Comparison of ENCODE assay signal across 8 cellular contexts in the genomic region with DNA sequence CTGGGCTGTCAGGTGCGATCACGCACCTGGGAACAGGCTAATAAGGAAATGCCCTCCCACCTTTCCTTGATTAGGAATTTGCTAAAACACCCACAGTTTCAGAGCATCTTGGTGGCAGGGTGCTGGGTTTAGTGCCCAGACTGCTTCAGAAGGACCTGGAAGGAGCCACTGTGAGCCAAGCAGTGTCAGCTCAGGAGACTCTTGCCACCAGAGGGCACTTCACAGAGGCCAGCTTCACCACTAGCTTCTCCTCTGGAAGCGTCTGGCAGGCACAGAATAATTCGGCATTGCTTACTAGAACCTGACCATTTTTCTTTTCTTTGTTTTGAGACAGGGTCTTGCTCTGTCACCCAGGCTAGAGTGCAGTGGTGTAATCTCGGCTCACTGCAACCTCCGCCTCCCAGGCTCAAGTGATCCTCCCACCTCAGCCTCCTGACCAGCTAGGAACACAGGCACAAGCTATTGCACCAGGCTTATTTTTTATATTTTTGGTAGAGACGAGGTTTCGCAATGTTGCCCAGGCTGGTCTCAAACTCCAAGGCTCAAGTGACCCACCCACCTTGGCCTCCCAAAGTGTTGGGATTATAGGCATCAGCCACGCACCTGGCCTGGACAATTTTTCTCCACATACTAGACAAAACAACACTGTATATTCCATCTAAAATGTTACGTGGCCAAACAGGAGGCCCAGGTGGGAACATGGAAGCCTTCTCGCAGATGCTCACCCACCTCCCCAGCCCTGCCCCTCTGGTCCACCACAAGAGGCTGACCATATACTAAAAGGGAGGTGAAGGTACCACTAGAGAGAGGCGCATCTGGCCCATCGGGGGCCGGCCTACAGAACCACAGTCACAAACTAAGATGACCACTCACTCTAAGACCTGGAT. TPM values are rescaled to one million over a fixed set of nuclear protein-coding genes. Genes with fewer than 3 reads are reported as not detected.
DNase-seq lines count a peak whose midpoint lies in the region; ATAC-seq and TF ChIP-seq lines count a peak whose summit lies in the region.

No MANE protein-coding gene starts in this region.

- intact Hi-C loops in activated CD4-positive, alpha-beta T cell treated with anti-CD3 and anti-CD28 coated beads for 36 hours (cut with DNase I, micrococcal nuclease): no loop called here

- DNase-seq in activated CD4-positive, alpha-beta T cell treated with anti-CD3 and anti-CD28 coated beads for 36 hours: peak; percentile 54
- no peak for DNase-seq in activated CD4-positive, alpha-beta T cell treated with anti-CD3 and anti-CD28 coated beads for 1 hour
- DNase-seq in T-cell (no peak), fibroblast of pulmonary artery (ENCODE audit: low read depth) (peak; percentile 41), NCI-H1417 treated with DMSO at 0.1 percent for 48 hours (lab: John Stamatoyannopoulos, UW) (no peak)

- peaks cover 20% of the 10 kb centered on the region for H3K4me1 Mint-ChIP-seq in activated CD4-positive, alpha-beta T cell treated with anti-CD3 and anti-CD28 coated beads for 36 hours
- peaks cover under 1 to 8% (median 5%) of the 10 kb centered on the region in 3 donors for H3K4me1 Mint-ChIP-seq in T-cell
- H3K4me1 Mint-ChIP-seq in stimulated activated memory B cell treated with anti-CD40 and anti-IgM and Interleukin-4, amounts not matched to agents 10 μg/mL and 1 μg/mL and 100 μg/mL, for 72 hours: peaks cover 30% of the 10 kb centered on the region

- no peak overlapping the region for H3K27ac Mint-ChIP-seq in activated CD4-positive, alpha-beta T cell treated with anti-CD3 and anti-CD28 coated beads for 36 hours
- no peak overlapping the region for H3K27ac Mint-ChIP-seq in T-cell
- peak overlapping the region; percentile 0 for H3K27ac Mint-ChIP-seq in stimulated activated memory B cell treated with anti-CD40 and anti-IgM and Interleukin-4, amounts not matched to agents 10 μg/mL and 1 μg/mL and 100 μg/mL, for 72 hours

- CTCF ChIA-PET in activated CD4-positive, alpha-beta T cell treated with anti-CD3 and anti-CD28 coated beads for 36 hours (lab: Charles Lee): interaction anchor here (1.5 to 1.7 kb wide), 3 partner anchors 8 to 185 kb away, joined by 3 to 4 read pairs (median 4); no protein-coding TSS in a partner anchor
- CTCF ChIA-PET in T-cell (lab: Charles Lee): no interaction called here

- ATAC-seq in activated CD4-positive, alpha-beta T cell treated with anti-CD3 and anti-CD28 coated beads for 36 hours: peak; percentile 76
- ATAC-seq in T-cell (replicated peaks in 1 of 4) (peak; percentile 32 to 49 (median 44)), HG02623 (IDR thresholded peaks at IDR 0.05; ENCODE audit: unreplicated experiment) (no peak), GM18517 (IDR thresholded peaks at IDR 0.05; ENCODE audit: unreplicated experiment) (no peak)
- peak; percentile 64 for ATAC-seq in stimulated activated memory B cell treated with anti-CD40 and anti-IgM and Interleukin-4, amounts not matched to agents 10 μg/mL and 1 μg/mL and 100 μg/mL, for 72 hours

- H3K36me3 Mint-ChIP-seq in activated CD4-positive, alpha-beta T cell treated with anti-CD3 and anti-CD28 coated beads for 36 hours (ENCODE audit: low read depth): peaks cover 81% of the 10 kb centered on the region
- peaks cover 66% of the 10 kb centered on the region for H3K36me3 Mint-ChIP-seq in T-cell
- peaks cover 91% of the 10 kb centered on the region for H3K36me3 Mint-ChIP-seq in stimulated activated memory B cell treated with anti-CD40 and anti-IgM and Interleukin-4, amounts not matched to agents 10 μg/mL and 1 μg/mL and 100 μg/mL, for 72 hours

- H3K27me3 Mint-ChIP-seq in activated CD4-positive, alpha-beta T cell treated with anti-CD3 and anti-CD28 coated beads for 36 hours: no peaks in the 10 kb centered on the region
- H3K27me3 Mint-ChIP-seq in T-cell: no peaks in the 10 kb centered on the region
- H3K27me3 Mint-ChIP-seq in stimulated activated memory B cell treated with anti-CD40 and anti-IgM and Interleukin-4, amounts not matched to agents 10 μg/mL and 1 μg/mL and 100 μg/mL, for 72 hours: no peaks in the 10 kb centered on the region

- H3K9me3 Mint-ChIP-seq in activated CD4-positive, alpha-beta T cell treated with anti-CD3 and anti-CD28 coated beads for 36 hours (ENCODE audit: low read depth): no peaks in the 10 kb centered on the region
- H3K9me3 Mint-ChIP-seq in T-cell: no peaks in the 10 kb centered on the region
- no peaks in the 10 kb centered on the region for H3K9me3 Mint-ChIP-seq in stimulated activated memory B cell treated with anti-CD40 and anti-IgM and Interleukin-4, amounts not matched to agents 10 μg/mL and 1 μg/mL and 100 μg/mL, for 72 hours

- TF ChIP-seq CTCF in fibroblast of pulmonary artery (IDR thresholded peaks at IDR 0.05; ENCODE audit: low read length, missing control alignments): peak; percentile 54

- no peak overlapping the region for H3K4me3 ChIP-seq in fibroblast of pulmonary artery (replicated peaks; ENCODE audit: low read depth, low read length)

- POLR2A ChIA-PET in activated CD4-positive, alpha-beta T cell treated with anti-CD3 and anti-CD28 coated beads for 36 hours (lab: Charles Lee): no interaction called here
- POLR2A ChIA-PET in T-cell (lab: Charles Lee): interaction anchor here in 1 of 2 donors (0.9 kb wide), 1 partner anchor 13 kb away, joined by 4 read pairs; no protein-coding TSS in a partner anchor

- H3K4me3 Mint-ChIP-seq in activated CD4-positive, alpha-beta T cell treated with anti-CD3 and anti-CD28 coated beads for 36 hours: no peak overlapping the region
- H3K4me3 Mint-ChIP-seq in T-cell: no peak overlapping the region
- H3K4me3 Mint-ChIP-seq in stimulated activated memory B cell treated with anti-CD40 and anti-IgM and Interleukin-4, amounts not matched to agents 10 μg/mL and 1 μg/mL and 100 μg/mL, for 72 hours: no peak overlapping the region

RNA-seq across cellular contexts. Expression of gene NOP14, which starts 14.1 kb away (rescaled TPM):
- 100 to 1,000 TPM in 1 of 2 experiments, 10 to 100 TPM in 1; 86.8 to 106 TPM for total RNA-seq in activated CD4-positive, alpha-beta T cell treated with anti-CD3 and anti-CD28 coated beads for 36 hours
- 10 to 100 TPM; 30.6 to 48.1 (median 46.3) TPM for total RNA-seq in T-cell

RNA-seq across cellular contexts. Expression of gene GRK4, which starts 14.2 kb away (rescaled TPM):
- 1 to 10 TPM; 2.4 to 2.5 TPM for total RNA-seq in activated CD4-positive, alpha-beta T cell treated with anti-CD3 and anti-CD28 coated beads for 36 hours
- 1 to 10 TPM; 1.8 to 4.8 (median 2.5) TPM for total RNA-seq in T-cell

Comparison
In these comparisons a context has a peak if more than half of its experiments do, and no peak if none do; other contexts are left out.
1. DNase-seq: peak in activated CD4-positive, alpha-beta T cell treated with anti-CD3 and anti-CD28 coated beads for 36 hours (single experiment) and fibroblast of pulmonary artery (single experiment); none in activated CD4-positive, alpha-beta T cell treated with anti-CD3 and anti-CD28 coated beads for 1 hour (single experiment), T-cell (0 of 34) and NCI-H1417 treated with DMSO at 0.1 percent for 48 hours (single experiment).
2. ATAC-seq: peak in activated CD4-positive, alpha-beta T cell treated with anti-CD3 and anti-CD28 coated beads for 36 hours (single experiment), T-cell (4 of 4) and stimulated activated memory B cell treated with anti-CD40 and anti-IgM and Interleukin-4, amounts not matched to agents 10 μg/mL and 1 μg/mL and 100 μg/mL, for 72 hours (single experiment); none in HG02623 (single experiment) and GM18517 (single experiment).